Comparison of ENCODE assay signal across 20 cellular contexts in genomic region chr5:69261034-69261433, GRCh38. TPM values are rescaled to one million over a fixed set of nuclear protein-coding genes. Genes with fewer than 3 reads are reported as not detected.
DNase-seq lines count a peak whose midpoint lies in the region; ATAC-seq and TF ChIP-seq lines count a peak whose summit lies in the region.
"Had no signal": no experiment of that assay in that cellular context is flagged by ENCODE, and none has a peak within 500 bp of the region (broad histone marks: within the 10 kb centered on the region; RNA-seq: fewer than 3 reads in every experiment).

No MANE protein-coding gene starts in this region.

- no peak overlapping the region for H2AK5ac ChIP-seq in mesenchymal stem cell (ENCODE audit: low read length, severe bottlenecking)

- in situ Hi-C loops in Panc1 (cut with HindIII; ENCODE audit: low pct_unique_long_range_greater_than_20kb, low sequenced_read_pairs): no loop called here

- H3K14ac ChIP-seq in mesenchymal stem cell (ENCODE audit: low read length in 2 of 2): no peak overlapping the region

- 0 out of 2 replicates have a peak, but pooled peaks have one; percentile 48 for ATAC-seq in Panc1
- ATAC-seq: gastrocnemius medialis had no signal

- H3K4me3 ChIP-seq in Panc1 (ENCODE audit: low read depth in 2 of 2, low read length in 2 of 2) (no peak overlapping the region), epithelial cell of esophagus (ENCODE audit: low read length) (no peak overlapping the region), mesenchymal stem cell (ENCODE audit: insufficient read depth in 1 of 2, low read depth in 1 of 2, low read length in 2 of 2) (no peak overlapping the region)
- H3K4me3 ChIP-seq: gastrocnemius medialis, neural progenitor cell, Peyer's patch, sigmoid colon had no signal

- no CpG with 5 or more reads among the region's 1 CpG for WGBS in mesenchymal stem cell

- no peak overlapping the region for H2BK5ac ChIP-seq in mesenchymal stem cell (ENCODE audit: low read depth, low read length, poor library complexity, severe bottlenecking)

- peaks cover 20% of the 10 kb centered on the region for H3K79me1 ChIP-seq in mesenchymal stem cell (replicated peaks; ENCODE audit: low read length, poor library complexity, severe bottlenecking)

- H3K27me3 ChIP-seq in Panc1 (ENCODE audit: control insufficient read depth, insufficient read depth, low read length) (no peaks in the 10 kb centered on the region), mesenchymal stem cell (ENCODE audit: control insufficient read depth in 1 of 2, insufficient read depth in 1 of 2, low read length in 2 of 2) (no peaks in the 10 kb centered on the region)
- H3K27me3 ChIP-seq: gastrocnemius medialis, neural progenitor cell, Peyer's patch, sigmoid colon had no signal

- H2BK120ac ChIP-seq in mesenchymal stem cell (ENCODE audit: low read depth, low read length): no peak overlapping the region

- BruUV-seq in Panc1 (replicated peaks; lab: Mats Ljungman, UMichigan): no TSS peak

- H3K9ac ChIP-seq in mesenchymal stem cell (ENCODE audit: low read length): no peak overlapping the region
- H3K9ac ChIP-seq: KMS-11, neural progenitor cell had no signal

- H3K4me1 ChIP-seq in Panc1 (ENCODE audit: control insufficient read depth, insufficient read depth, low read length): no peaks in the 10 kb centered on the region
- H3K4me1 ChIP-seq in mesenchymal stem cell (ENCODE audit: control insufficient read depth, insufficient read depth, low read depth, low read length): peaks cover 3% of the 10 kb centered on the region
- H3K4me1 ChIP-seq: gastrocnemius medialis, neural progenitor cell, Peyer's patch, sigmoid colon had no signal

- H3K36me3 ChIP-seq in Panc1 (ENCODE audit: control insufficient read depth, insufficient read depth, low read length) (peaks cover 31% of the 10 kb centered on the region), mesenchymal stem cell (ENCODE audit: control insufficient read depth in 1 of 2, insufficient read depth in 2 of 2, low read depth in 1 of 2, low read length in 2 of 2) (peaks cover 30 to 84% of the 10 kb centered on the region in 2 experiments)
- H3K36me3 ChIP-seq: neural progenitor cell had no signal

- POLR2A ChIA-PET in Panc1 (lab: Charles Lee): no interaction called here
- POLR2A ChIA-PET in GM10248 (lab: Yijun Ruan, JAX): interaction anchor here (1.1 kb wide), 1 partner anchor 154 kb away, joined by 3 read pairs; no protein-coding TSS in a partner anchor

- no peak overlapping the region for H2AFZ ChIP-seq in mesenchymal stem cell (ENCODE audit: low read depth, low read length)
- H2AFZ ChIP-seq: neural progenitor cell had no signal

- DNase-seq in EL (peak; percentile 13), Panc1 (ENCODE audit: low read depth, low spot score) (no peak), epithelial cell of esophagus (ENCODE audit: low read depth) (peak; percentile 26), mesenchymal stem cell (peak; percentile 67), NCI-H2227 (lab: John Stamatoyannopoulos, UW; ENCODE audit: unreplicated experiment) (no peak), GM10248 (ENCODE audit: extremely low spot score) (no peak), hypothalamus (lab: John Stamatoyannopoulos, UW) (no peak)
- DNase-seq: activated CD4-positive, alpha-beta T cell treated with anti-CD3 and anti-CD28 coated beads, Interleukin-2, amount 10 ng/mL, durations not matched to agents 24 days and 14 days; cerebellar nuclear complex; gastrocnemius medialis; islet precursor cell; NCI-H1694 treated with DMSO at 0.1 percent for 48 hours; NCI-H2171 treated with DMSO at 0.1 percent for 48 hours; NCI-H524 treated with DMSO at 0.1 percent for 48 hours; Peyer's patch; sigmoid colon; stimulated activated CD4-positive, alpha-beta T cell treated with anti-CD3 and anti-CD28 coated beads, Interleukin-15, amount 100 ng/mL, for 24 hours had no signal

- H3K4ac ChIP-seq in mesenchymal stem cell (ENCODE audit: low read depth in 1 of 2, low read length in 2 of 2): no peak overlapping the region

- no peak overlapping the region for H3K23ac ChIP-seq in mesenchymal stem cell (ENCODE audit: low read length in 2 of 2)

- H4K91ac ChIP-seq in mesenchymal stem cell (ENCODE audit: low read length): no peak overlapping the region

- TF ChIP-seq CTCF in Panc1 (IDR thresholded peaks at IDR 0.05) (no peak), epithelial cell of esophagus (IDR thresholded peaks at IDR 0.05; ENCODE audit: insufficient read depth, low read depth, low read length, missing control alignments) (no peak), GM10248 (IDR thresholded peaks at IDR 0.05; ENCODE audit: control extremely low read depth, extremely low read depth, low read depth, missing control alignments) (no peak)

- intact Hi-C loops in Panc1 (cut with micrococcal nuclease; ENCODE audit: unreplicated experiment): no loop called here

- H3K9me3 ChIP-seq in Panc1 (ENCODE audit: control insufficient read depth, insufficient read depth, low read depth, low read length) (no peaks in the 10 kb centered on the region), mesenchymal stem cell (ENCODE audit: control insufficient read depth, low read length) (no peaks in the 10 kb centered on the region)
- H3K9me3 ChIP-seq: gastrocnemius medialis, Peyer's patch, sigmoid colon had no signal

- H2BK15ac ChIP-seq in mesenchymal stem cell (ENCODE audit: low read depth, poor library complexity, severe bottlenecking): no peak overlapping the region

- no peak overlapping the region for H3K18ac ChIP-seq in mesenchymal stem cell (ENCODE audit: low read depth in 1 of 2, low read length in 2 of 2)

- H4K8ac ChIP-seq in mesenchymal stem cell (ENCODE audit: low read length): no peak overlapping the region

- CTCF ChIA-PET in Panc1 (lab: Charles Lee) (no interaction called here), GM10248 (lab: Yijun Ruan, JAX) (interaction anchor here (1.0 kb wide), 1 partner anchor 12 kb away, joined by 4 read pairs; no protein-coding TSS in a partner anchor)

- H2BK12ac ChIP-seq in mesenchymal stem cell (ENCODE audit: low read length in 2 of 2): no peak overlapping the region

- H3K4me2 ChIP-seq in mesenchymal stem cell (ENCODE audit: low read length, poor library complexity, severe bottlenecking): no peak overlapping the region
- H3K4me2 ChIP-seq: KMS-11, neural progenitor cell had no signal

- H3K27ac ChIP-seq in Panc1 (ENCODE audit: low read length) (no peak overlapping the region), mesenchymal stem cell (ENCODE audit: low read length, poor library complexity, severe bottlenecking) (peak overlapping the region; percentile 51)
- H3K27ac ChIP-seq: gastrocnemius medialis, KMS-11, neural progenitor cell, Peyer's patch, sigmoid colon, VCaP had no signal

RNA-seq across cellular contexts. Expression of gene CDK7, which starts 26.3 kb away (rescaled TPM):
- total RNA-seq in Panc1 (2021; ENCODE audit: unreplicated experiment): 44.4 TPM
- 42.8 TPM for polyA plus RNA-seq in Panc1 (2012; ENCODE audit: insufficient read length)
- 63.6 TPM for polyA plus RNA-seq in mesenchymal stem cell (2013, experiment 1 of 2)
- 57.1 TPM for polyA plus RNA-seq in mesenchymal stem cell (2013, experiment 2 of 2)

Comparison
In these comparisons a context has a peak if more than half of its experiments do, and no peak if none do; other contexts are left out.
1. DNase-seq: peak in EL (single experiment), epithelial cell of esophagus (single experiment) and mesenchymal stem cell (single experiment); none in Panc1 (single experiment), NCI-H2227 (single experiment), GM10248 (single experiment) and hypothalamus (0 of 51).